ENCODE assay signal across 8 cellular contexts in the genomic region with DNA sequence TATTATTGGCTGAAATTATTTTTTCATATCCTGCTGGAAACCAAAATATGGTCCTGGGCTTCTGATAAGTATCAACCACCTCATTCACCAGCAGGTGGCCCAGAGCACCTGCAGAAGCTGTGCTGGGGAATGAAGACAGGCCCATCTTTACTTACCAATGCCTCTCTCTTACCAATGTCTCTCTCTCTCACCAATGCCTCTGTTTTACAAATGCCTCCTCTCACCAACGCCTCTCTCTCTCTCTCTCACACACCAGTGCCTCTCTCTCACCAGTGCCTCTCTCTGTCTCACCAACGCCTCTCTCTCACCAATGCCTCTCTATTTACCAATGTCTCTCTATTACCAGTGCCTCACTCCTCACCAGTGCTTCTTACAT. TPM values are rescaled to one million over a fixed set of nuclear protein-coding genes. Genes with fewer than 3 reads are reported as not detected.
DNase-seq lines count a peak whose midpoint lies in the region; ATAC-seq and TF ChIP-seq lines count a peak whose summit lies in the region.

No MANE protein-coding gene starts in this region.

- H3K27me3 Mint-ChIP-seq in CD4-positive, CD25-positive, alpha-beta regulatory T cell, result peaks cover 19% of the 10 kb centered on the region

- peak; percentile 40 to 89 (median 76) for DNase-seq in CD4-positive, CD25-positive, alpha-beta regulatory T cell
- DNase-seq in GM19238 (ENCODE audit: insufficient read length, low spot score) (peak; percentile 57), NCI-H2196 (lab: John Stamatoyannopoulos, UW; ENCODE audit: unreplicated experiment) (peak; percentile 21), H4 (ENCODE audit: low spot score) (no peak), amniotic stem cell (lab: John Stamatoyannopoulos, UW) (no peak), SK-N-SH (no peak)
- DNase-seq in activated effector memory CD4-positive, alpha-beta T cell treated with anti-CD3 and anti-CD28 coated beads, Interleukin-2, amount 50 U/mL, for 16 hours, result peak; percentile 82
- peak; percentile 58 for DNase-seq in stimulated activated CD4-positive, alpha-beta T cell treated with anti-CD3 and anti-CD28 coated beads, Interleukin-2, amount 100 ng/mL, for 4 hours (ENCODE audit: low read depth)

- H4K20me1 ChIP-seq in SK-N-SH (ENCODE audit: insufficient read depth), result no peaks in the 10 kb centered on the region

- H3K27ac ChIP-seq in CD4-positive, CD25-positive, alpha-beta regulatory T cell (ENCODE audit: insufficient read depth, low read length, poor library complexity, severe bottlenecking), result no peak overlapping the region
- H3K27ac ChIP-seq in SK-N-SH (ENCODE audit: low read depth in 2 of 2, low read length in 1 of 2), result no peak overlapping the region

- no peaks in the 10 kb centered on the region for H3K36me3 ChIP-seq in CD4-positive, CD25-positive, alpha-beta regulatory T cell (ENCODE audit: control insufficient read depth, insufficient read depth, low read length)
- no peaks in the 10 kb centered on the region for H3K36me3 ChIP-seq in SK-N-SH (replicated peaks in 1 of 2; ENCODE audit: control insufficient read depth in 1 of 2, insufficient read depth in 2 of 2, low read length in 1 of 2)

- H3K36me3 Mint-ChIP-seq in CD4-positive, CD25-positive, alpha-beta regulatory T cell, result no peaks in the 10 kb centered on the region

- H3K4me1 Mint-ChIP-seq in CD4-positive, CD25-positive, alpha-beta regulatory T cell, result peaks cover 0 to 66% (median 27%) of the 10 kb centered on the region in 4 donors

- peak overlapping the region; percentile 29 to 87 (median 85) for H3K4me3 Mint-ChIP-seq in CD4-positive, CD25-positive, alpha-beta regulatory T cell

- H3K79me2 ChIP-seq in SK-N-SH (ENCODE audit: insufficient read depth), result no peaks in the 10 kb centered on the region

- peak overlapping the region; percentile 60 to 94 (median 70) for H3K27ac Mint-ChIP-seq in CD4-positive, CD25-positive, alpha-beta regulatory T cell

- H3K4me2 ChIP-seq in SK-N-SH, result no peak overlapping the region

- peak overlapping the region; percentile 57 for H3K4me3 ChIP-seq in CD4-positive, CD25-positive, alpha-beta regulatory T cell (ENCODE audit: low read depth, low read length)
- no peak overlapping the region for H3K4me3 ChIP-seq in SK-N-SH (ENCODE audit: low read depth in 2 of 2, low read length in 1 of 2)

- H3K9me3 Mint-ChIP-seq in CD4-positive, CD25-positive, alpha-beta regulatory T cell, result peaks cover 0 to 1% (median 0%) of the 10 kb centered on the region in 7 donors

- POLR2A ChIA-PET in SK-N-SH (lab: Yijun Ruan, JAX), result no interaction called here

- 0% methylated on average over 2 of the region's 2 CpGs for WGBS in SK-N-SH (ENCODE audit: low lambda C conversion rate)

- TF ChIP-seq EP300 in SK-N-SH (IDR thresholded peaks at IDR 0.05; ENCODE audit: borderline replicate concordance in 1 of 2, low read depth in 1 of 2, low read length in 1 of 2), result no peak

- peaks cover 48% of the 10 kb centered on the region for H3K4me1 ChIP-seq in CD4-positive, CD25-positive, alpha-beta regulatory T cell (ENCODE audit: control insufficient read depth, insufficient read depth, low read length, poor library complexity, severe bottlenecking)
- H3K4me1 ChIP-seq in SK-N-SH (ENCODE audit: control insufficient read depth in 1 of 2, insufficient read depth in 2 of 2, low read depth in 1 of 2, low read length in 1 of 2), result peaks cover 0 to 2% of the 10 kb centered on the region in 2 experiments; a peak in 1 of 4 replicates

- no peaks in the 10 kb centered on the region for H3K9me3 ChIP-seq in CD4-positive, CD25-positive, alpha-beta regulatory T cell (ENCODE audit: control insufficient read depth in 2 of 2, low read length in 2 of 2)
- H3K9me3 ChIP-seq in SK-N-SH, result no peaks in the 10 kb centered on the region

- no peak for TF ChIP-seq CTCF in SK-N-SH (IDR thresholded peaks at IDR 0.05)

- H3K9me2 ChIP-seq in SK-N-SH, result no peaks in the 10 kb centered on the region

- H2AFZ ChIP-seq in SK-N-SH (ENCODE audit: low read depth), result no peak overlapping the region

- no peak overlapping the region for H3K9ac ChIP-seq in SK-N-SH

- ATAC-seq in CD4-positive, CD25-positive, alpha-beta regulatory T cell (ENCODE audit: low read depth in 2 of 2), result peak; percentile 64 to 75

- TF ChIP-seq RAD21 in SK-N-SH (IDR thresholded peaks at IDR 0.05; ENCODE audit: low read length), result no peak

- no peaks in the 10 kb centered on the region for H3K27me3 ChIP-seq in CD4-positive, CD25-positive, alpha-beta regulatory T cell (ENCODE audit: control insufficient read depth, insufficient read depth, low read length)
- H3K27me3 ChIP-seq in SK-N-SH (ENCODE audit: insufficient read depth), result peaks cover 83% of the 10 kb centered on the region

- CTCF ChIA-PET in SK-N-SH (lab: Yijun Ruan, JAX), result interaction anchor here (0.7 to 6.0 kb wide), 21 partner anchors 9 to 1848 kb away, joined by 3 to 61 read pairs (median 9); partner anchors contain the start of gene MRPS5

- H3F3A ChIP-seq in SK-N-SH (replicated peaks; ENCODE audit: insufficient read depth), result no peaks in the 10 kb centered on the region

TF ChIP-seq in SK-N-SH, 30 proteins besides CTCF, POLR2A, EP300 and RAD21:
- TF ChIP-seq TAF1 (IDR thresholded peaks at IDR 0.05; ENCODE audit: borderline replicate concordance, low read depth, low read length) (no peak), RCOR1 (IDR thresholded peaks at IDR 0.05; ENCODE audit: low read length) (no peak)

RNA-seq across cellular contexts. Expression of gene MAL, which starts 2.3 kb away (rescaled TPM):
- 130 TPM for total RNA-seq in CD4-positive, CD25-positive, alpha-beta regulatory T cell
- polyA plus RNA-seq in CD4-positive, CD25-positive, alpha-beta regulatory T cell, result 100 to 1,000 TPM; 173 to 263 (median 213) TPM
- total RNA-seq in H4 (2014; rRNA removed; shearing (Covaris generic)), result not detected in 2 replicates
- not detected in 2 replicates for polyA plus RNA-seq in SK-N-SH (2012; rRNA removed)
- not detected in 2 replicates for polyA plus RNA-seq in SK-N-SH (2012; cell fraction: cytosol; rRNA removed)
- polyA plus RNA-seq in SK-N-SH (2012; cell fraction: nucleus; rRNA removed), result not detected in 2 replicates

Comparison
In these comparisons a context has a peak if more than half of its experiments do, and no peak if none do; other contexts are left out.
1. DNase-seq: peak in CD4-positive, CD25-positive, alpha-beta regulatory T cell (3 of 3), GM19238 (single experiment), NCI-H2196 (single experiment), activated effector memory CD4-positive, alpha-beta T cell treated with anti-CD3 and anti-CD28 coated beads, Interleukin-2, amount 50 U/mL, for 16 hours (single experiment) and stimulated activated CD4-positive, alpha-beta T cell treated with anti-CD3 and anti-CD28 coated beads, Interleukin-2, amount 100 ng/mL, for 4 hours (single experiment); none in H4 (single experiment), amniotic stem cell (single experiment) and SK-N-SH (single experiment).
2. RNA of gene MAL, which starts 2.3 kb away (total RNA-seq): 130 TPM in CD4-positive, CD25-positive, alpha-beta regulatory T cell (single experiment); not detected in H4; every median in the first group is over 100 times any median in the second.